2 cellular contexts compared by ENCODE assay signal in genomic region chr21:46285206-46285661, GRCh38.
TF ChIP-seq lines count a peak whose summit lies in the region.

TSS of gene MCM3AP (minus strand) at chr21:46285611. CDS start at chr21:46285286, 325 bp downstream.

TF ChIP-seq in SK-N-SH, 30 proteins besides CTCF, POLR2A, EP300 and RAD21 (continued from another document):
- TF ChIP-seq YY1 (IDR thresholded peaks at IDR 0.05; ENCODE audit: low read depth) (no peak), EZH2phosphoT487 (IDR thresholded peaks at IDR 0.05; ENCODE audit: borderline replicate concordance, low read depth) (no peak), FOSL2 (IDR thresholded peaks at IDR 0.05; ENCODE audit: borderline replicate concordance, low read depth) (no peak), TEAD4 (IDR thresholded peaks at IDR 0.05; ENCODE audit: borderline replicate concordance, insufficient read depth) (no peak), RCOR1 (IDR thresholded peaks at IDR 0.05; ENCODE audit: low read length) (no peak), ELF1 (IDR thresholded peaks at IDR 0.05) (no peak), MEF2A (IDR thresholded peaks at IDR 0.05; ENCODE audit: borderline replicate concordance, low read depth) (no peak), SIN3A (IDR thresholded peaks at IDR 0.05; ENCODE audit: borderline replicate concordance, low read depth, low read length) (no peak), USF2 (IDR thresholded peaks at IDR 0.05; ENCODE audit: borderline replicate concordance, low read depth, low read length) (no peak), GATA2 (CRISPR knock-in tag; IDR thresholded peaks at IDR 0.05) (no peak), POLR2AphosphoS5 (IDR thresholded peaks at IDR 0.05; ENCODE audit: low read depth, low read length) (no peak)

TF ChIP-seq in SK-N-SH treated with all-trans-retinoic acid at 6 μM for 48 hours, 23 proteins besides CTCF, POLR2A, EP300 and RAD21:
- TF ChIP-seq, protein P1, sequence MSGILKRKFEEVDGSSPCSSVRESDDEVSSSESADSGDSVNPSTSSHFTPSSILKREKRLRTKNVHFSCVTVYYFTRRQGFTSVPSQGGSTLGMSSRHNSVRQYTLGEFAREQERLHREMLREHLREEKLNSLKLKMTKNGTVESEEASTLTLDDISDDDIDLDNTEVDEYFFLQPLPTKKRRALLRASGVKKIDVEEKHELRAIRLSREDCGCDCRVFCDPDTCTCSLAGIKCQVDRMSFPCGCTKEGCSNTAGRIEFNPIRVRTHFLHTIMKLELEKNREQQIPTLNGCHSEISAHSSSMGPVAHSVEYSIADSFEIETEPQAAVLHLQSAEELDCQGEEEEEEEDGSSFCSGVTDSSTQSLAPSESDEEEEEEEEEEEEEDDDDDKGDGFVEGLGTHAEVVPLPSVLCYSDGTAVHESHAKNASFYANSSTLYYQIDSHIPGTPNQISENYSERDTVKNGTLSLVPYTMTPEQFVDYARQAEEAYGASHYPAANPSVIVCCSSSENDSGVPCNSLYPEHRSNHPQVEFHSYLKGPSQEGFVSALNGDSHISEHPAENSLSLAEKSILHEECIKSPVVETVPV (CRISPR knock-in tag; IDR thresholded peaks at IDR 0.05): no peak
- TF ChIP-seq OSR1 (CRISPR knock-in tag; IDR thresholded peaks at IDR 0.05): no peak
- TF ChIP-seq TOX (CRISPR knock-in tag; IDR thresholded peaks at IDR 0.05; ENCODE audit: borderline replicate concordance): no peak
- TF ChIP-seq CSDC2 (CRISPR knock-in tag; IDR thresholded peaks at IDR 0.05): no peak
- no peak for TF ChIP-seq TCF4 (CRISPR knock-in tag; IDR thresholded peaks at IDR 0.05; ENCODE audit: borderline replicate concordance)
- no peak for TF ChIP-seq PATZ1 (CRISPR knock-in tag; IDR thresholded peaks at IDR 0.05; ENCODE audit: borderline replicate concordance)
- no peak for TF ChIP-seq CREB5 (CRISPR knock-in tag; IDR thresholded peaks at IDR 0.05; ENCODE audit: low read depth)
- no peak for TF ChIP-seq RARB (CRISPR knock-in tag; IDR thresholded peaks at IDR 0.05)
- TF ChIP-seq ZNF565 (CRISPR knock-in tag; conservative IDR thresholded peaks at IDR 0.05; ENCODE audit: low read depth): no peak
- no peak for TF ChIP-seq TSHZ2 (CRISPR knock-in tag; IDR thresholded peaks at IDR 0.05)
- no peak for TF ChIP-seq ZC3H10 (CRISPR knock-in tag; IDR thresholded peaks at IDR 0.05)
- TF ChIP-seq ISL1 (CRISPR knock-in tag; IDR thresholded peaks at IDR 0.05): no peak
